In genomic region chr21:37079211-37079824, GRCh38 we compare ENCODE assay signal across 11 cellular contexts. TPM values are rescaled to one million over a fixed set of nuclear protein-coding genes. Genes with fewer than 3 reads are reported as not detected.
DNase-seq lines count a peak whose midpoint lies in the region; ATAC-seq and TF ChIP-seq lines count a peak whose summit lies in the region.
"Had no signal": no experiment of that assay in that cellular context is flagged by ENCODE, and none has a peak within 500 bp of the region (broad histone marks: within the 10 kb centered on the region; RNA-seq: fewer than 3 reads in every experiment).

No MANE protein-coding gene starts in this region.

- H3K4me3 Mint-ChIP-seq in progenitor cell of endocrine pancreas (ENCODE audit: low read depth) = no peak overlapping the region

- H3K9me3 Mint-ChIP-seq in progenitor cell of endocrine pancreas (ENCODE audit: low read depth) = peaks cover 12% of the 10 kb centered on the region

- peaks cover 27% of the 10 kb centered on the region for H3K4me1 Mint-ChIP-seq in progenitor cell of endocrine pancreas (ENCODE audit: low read depth)

- peak; percentile 22 for TF ChIP-seq CTCF in cardiac muscle cell (IDR thresholded peaks at IDR 0.05; ENCODE audit: low read depth, low read length)
- TF ChIP-seq CTCF in cardiac fibroblast (IDR thresholded peaks at IDR 0.05; ENCODE audit: low read depth, low read length) = peak; percentile 34
- TF ChIP-seq CTCF in psoas muscle (IDR thresholded peaks at IDR 0.05) = peak; percentile 14
- no peak for TF ChIP-seq CTCF in progenitor cell of endocrine pancreas (IDR thresholded peaks at IDR 0.05; ENCODE audit: unreplicated experiment)

- H3K27me3 ChIP-seq in cardiac muscle cell (no peaks in the 10 kb centered on the region), psoas muscle (ENCODE audit: insufficient read depth in 3 of 3, low read length in 2 of 3) (no peaks in the 10 kb centered on the region)
- H3K27me3 ChIP-seq: gastrocnemius medialis had no signal

- H3K27ac Mint-ChIP-seq in progenitor cell of endocrine pancreas = no peak overlapping the region

- H3K4me1 ChIP-seq in cardiac muscle cell (ENCODE audit: low read depth) = no peaks in the 10 kb centered on the region
- peaks cover 36% of the 10 kb centered on the region for H3K4me1 ChIP-seq in psoas muscle

- ATAC-seq in Right ventricle myocardium inferior = no peak
- no peak for ATAC-seq in psoas muscle
- ATAC-seq: gastrocnemius medialis had no signal

- intact Hi-C loops in Right ventricle myocardium inferior (cut with DNase I) = no loop called here
- intact Hi-C loops in psoas muscle (cut with DNase I) = no loop called here

- no peaks in the 10 kb centered on the region for H3K27me3 Mint-ChIP-seq in progenitor cell of endocrine pancreas
- H3K27me3 Mint-ChIP-seq: CD4-positive, alpha-beta memory T cell; IgD-negative memory B cell had no signal

- H3K27ac ChIP-seq in cardiac muscle cell (no peak overlapping the region), psoas muscle (no peak overlapping the region)

- DNase-seq in cardiac muscle cell (ENCODE audit: low read depth in 1 of 2, low spot score in 1 of 2) = no peak
- no peak for DNase-seq in Right ventricle myocardium inferior (ENCODE audit: missing footprints)
- peak; percentile 80 for DNase-seq in MV-4-11 (lab: John Stamatoyannopoulos, UW)
- DNase-seq in cardiac fibroblast (ENCODE audit: low read depth in 2 of 2) = no peak
- no peak for DNase-seq in psoas muscle
- no peak for DNase-seq in Ammon's horn (ENCODE audit: low spot score)
- no peak for DNase-seq in stimulated activated CD4-positive, alpha-beta T cell treated with anti-CD3 and anti-CD28 coated beads, Interleukin-4, amount 100 ng/mL, for 1 hour
- no peak for DNase-seq in progenitor cell of endocrine pancreas (ENCODE audit: low spot score, unreplicated experiment)
- DNase-seq: gastrocnemius medialis had no signal

- H3K36me3 ChIP-seq in cardiac muscle cell (no peaks in the 10 kb centered on the region), psoas muscle (ENCODE audit: insufficient read depth in 1 of 2, low read depth in 1 of 2) (no peaks in the 10 kb centered on the region)
- H3K36me3 ChIP-seq: gastrocnemius medialis had no signal

- WGBS in psoas muscle, 3 donors = 56 to 79% (median 59%) methylated on average over 6 of the region's 6 CpGs

- H3K9me3 ChIP-seq in cardiac muscle cell (ENCODE audit: low read depth) (no peaks in the 10 kb centered on the region), psoas muscle (peaks cover 4% of the 10 kb centered on the region)
- H3K9me3 ChIP-seq: gastrocnemius medialis had no signal

- no peak overlapping the region for H3K4me3 ChIP-seq in cardiac muscle cell
- no peak overlapping the region for H3K4me3 ChIP-seq in cardiac fibroblast (replicated peaks in 1 of 2; ENCODE audit: low read depth in 2 of 2, low read length in 2 of 2)
- no peak overlapping the region for H3K4me3 ChIP-seq in psoas muscle
- H3K4me3 ChIP-seq: gastrocnemius medialis had no signal

- peaks cover 10% of the 10 kb centered on the region for H3K36me3 Mint-ChIP-seq in progenitor cell of endocrine pancreas (ENCODE audit: insufficient read depth)

RNA-seq across cellular contexts. Expression of gene TTC3, which starts 6.3 kb away (rescaled TPM):
- 128 and 170 TPM in 2 replicates for total RNA-seq in cardiac muscle cell
- polyA plus RNA-seq in cardiac muscle cell = 87.7 and 133 TPM in 2 replicates
- 35.8 TPM for total RNA-seq in Right ventricle myocardium inferior
- 10 to 100 TPM; 22.2 to 50.3 (median 30.0) TPM for total RNA-seq in psoas muscle
- 10 to 100 TPM in 2 of 3 donors, 1 to 10 TPM in 1; 6.5 to 25.7 (median 13.7) TPM for polyA plus RNA-seq in psoas muscle
- 255 and 281 TPM in 2 replicates for total RNA-seq in progenitor cell of endocrine pancreas

RNA-seq across cellular contexts. Expression of gene PIGP, which starts 6.4 kb away (rescaled TPM):
- 13.8 and 23.3 TPM in 2 replicates for total RNA-seq in cardiac muscle cell
- polyA plus RNA-seq in cardiac muscle cell = 83.4 and 91.5 TPM in 2 replicates
- total RNA-seq in Right ventricle myocardium inferior = 40.1 TPM
- 10 to 100 TPM; 26.6 to 46.9 (median 34.4) TPM for total RNA-seq in psoas muscle
- polyA plus RNA-seq in psoas muscle = 10 to 100 TPM; 23.0 to 41.5 (median 27.2) TPM
- total RNA-seq in progenitor cell of endocrine pancreas = 16.7 and 17.8 TPM in 2 replicates
